ENCODE assay signal across 8 cellular contexts in the genomic region with DNA sequence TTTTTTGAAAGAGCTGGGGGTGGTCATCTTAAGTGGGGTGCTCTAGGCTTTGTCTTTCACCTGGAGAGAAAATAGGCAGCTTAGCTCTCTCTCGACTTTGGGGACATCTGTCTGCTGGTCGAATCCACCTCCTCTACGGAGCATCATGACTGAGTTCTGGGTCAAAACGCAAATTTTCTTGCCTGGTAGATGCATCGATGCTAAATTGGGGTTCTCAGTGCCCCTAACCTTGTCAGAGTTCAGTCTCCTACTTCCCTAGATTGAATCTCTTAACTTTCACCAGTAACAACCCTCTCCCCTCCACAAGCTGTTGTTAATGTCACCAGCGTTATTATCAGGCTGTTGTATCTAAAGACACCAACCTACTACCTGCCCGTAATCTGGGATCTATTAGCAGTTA. TPM values are rescaled to one million over a fixed set of nuclear protein-coding genes. Genes with fewer than 3 reads are reported as not detected.
DNase-seq lines count a peak whose midpoint lies in the region; ATAC-seq and TF ChIP-seq lines count a peak whose summit lies in the region.
"Had no signal": no experiment of that assay in that cellular context is flagged by ENCODE, and none has a peak within 500 bp of the region (broad histone marks: within the 10 kb centered on the region; RNA-seq: fewer than 3 reads in every experiment).

No MANE protein-coding gene starts in this region.

- H3K9ac ChIP-seq in NT2/D1 (ENCODE audit: insufficient read length, low read depth) = peak overlapping the region; percentile 26
- peak overlapping the region; percentile 21 to 25 for H3K9ac ChIP-seq in stomach smooth muscle (ENCODE audit: low read length in 2 of 2)

- DNase-seq in NT2/D1 (ENCODE audit: low read depth, low spot score) (no peak), lower leg skin (ENCODE audit: low spot score in 2 of 2) (no peak), NCI-H526 (lab: John Stamatoyannopoulos, UW) (no peak)
- DNase-seq in central memory CD4-positive, alpha-beta T cell = no peak
- DNase-seq in activated naive CD4-positive, alpha-beta T cell treated with anti-CD3 and anti-CD28 coated beads, Interleukin-2, amount 50 U/mL, for 72 hours (ENCODE audit: low spot score in 2 of 2) = no peak
- DNase-seq: stimulated activated CD4-positive, alpha-beta T cell treated with anti-CD3 and anti-CD28 coated beads, Interleukin-12 subunit alpha, Interleukin-12 subunit beta, amount 100 ng/mL, for 4 hours had no signal

- peak overlapping the region in 1 of 2 donors; percentile 82 for H3K27ac Mint-ChIP-seq in activated naive CD4-positive, alpha-beta T cell treated with anti-CD3 and anti-CD28 coated beads, Interleukin-2, amount 50 U/mL, for 72 hours

- H3K36me3 ChIP-seq in NT2/D1 (ENCODE audit: insufficient read depth, insufficient read length, low read length) (no peaks in the 10 kb centered on the region), stomach smooth muscle (ENCODE audit: control insufficient read depth in 2 of 2, insufficient read depth in 2 of 2, low read length in 2 of 2) (no peaks in the 10 kb centered on the region)

- H3K9me3 ChIP-seq in NT2/D1 (ENCODE audit: insufficient read depth, low read length) (no peaks in the 10 kb centered on the region), stomach smooth muscle (ENCODE audit: control insufficient read depth in 2 of 2, low read length in 2 of 2) (no peaks in the 10 kb centered on the region)

- intact Hi-C loops in lower leg skin (cut with DNase I; ENCODE audit: low total_unique reads) = no loop called here

- ATAC-seq in activated naive CD4-positive, alpha-beta T cell treated with anti-CD3 and anti-CD28 coated beads, Interleukin-2, amount 50 U/mL, for 72 hours = no peak

- H3K27me3 ChIP-seq in NT2/D1 (ENCODE audit: insufficient read depth, insufficient read length) = peaks cover 52% of the 10 kb centered on the region
- peaks cover 37 to 51% of the 10 kb centered on the region in 2 donors for H3K27me3 ChIP-seq in stomach smooth muscle (ENCODE audit: control insufficient read depth in 1 of 2, insufficient read depth in 2 of 2, low read length in 2 of 2)

- WGBS in lower leg skin, 2 donors = 2 to 3% methylated on average over 7 of the region's 7 CpGs

- peaks cover 4 to 5% of the 10 kb centered on the region in 2 donors for H3K9me3 Mint-ChIP-seq in activated naive CD4-positive, alpha-beta T cell treated with anti-CD3 and anti-CD28 coated beads, Interleukin-2, amount 50 U/mL, for 72 hours

- H3K4me1 ChIP-seq in NT2/D1 (ENCODE audit: insufficient read depth, insufficient read length) (no peaks in the 10 kb centered on the region), stomach smooth muscle (ENCODE audit: control insufficient read depth, insufficient read depth, low read length) (peaks cover 34% of the 10 kb centered on the region)

- H3K36me3 Mint-ChIP-seq in activated naive CD4-positive, alpha-beta T cell treated with anti-CD3 and anti-CD28 coated beads, Interleukin-2, amount 50 U/mL, for 72 hours = peaks cover 14 to 45% of the 10 kb centered on the region in 2 donors

- TF ChIP-seq POLR2A in lower leg skin (IDR thresholded peaks at IDR 0.05) = no peak

- no peak for TF ChIP-seq CTCF in lower leg skin (IDR thresholded peaks at IDR 0.05)

- peak overlapping the region; percentile 73 for H3K27ac ChIP-seq in cingulate gyrus (ENCODE audit: low read depth, low read length)
- peak overlapping the region; percentile 37 for H3K27ac ChIP-seq in stomach smooth muscle (ENCODE audit: low read length)

- H3K4me3 ChIP-seq in NT2/D1 (ENCODE audit: insufficient read length, low read depth) = peak overlapping the region; percentile 54
- H3K4me3 ChIP-seq in lower leg skin (ENCODE audit: low read depth, poor library complexity, severe bottlenecking) = peak overlapping the region; percentile 44
- H3K4me3 ChIP-seq in stomach smooth muscle (ENCODE audit: low read length in 2 of 2) = peak overlapping the region; percentile 72 to 83

RNA-seq across cellular contexts. Expression of a gene that starts 0.7 kb away (rescaled TPM):
- 10 to 100 TPM; 11.5 to 36.5 (median 28.0) TPM for total RNA-seq in lower leg skin
- total RNA-seq in activated naive CD4-positive, alpha-beta T cell treated with anti-CD3 and anti-CD28 coated beads, Interleukin-2, amount 50 U/mL, for 72 hours = not detected

Comparison
In these comparisons a context has a peak if more than half of its experiments do, and no peak if none do; other contexts are left out.
1. RNA of a gene that starts 0.7 kb away (total RNA-seq): 11.5 to 36.5 TPM in lower leg skin; not detected in activated naive CD4-positive, alpha-beta T cell treated with anti-CD3 and anti-CD28 coated beads, Interleukin-2, amount 50 U/mL, for 72 hours; every median in the first group is over 10 times any median in the second.
2. Peak in every context shown above with its lines, with median percentiles within 50 percentile points of each other: H3K4me3 ChIP-seq.